Comparison of ENCODE assay signal across 36 cellular contexts in genomic region chr3:9846931-9847488, GRCh38. TPM values are rescaled to one million over a fixed set of nuclear protein-coding genes. Genes with fewer than 3 reads are reported as not detected.
"Had no signal": no experiment of that assay in that cellular context is flagged by ENCODE, and none has a peak within 500 bp of the region (broad histone marks: within the 10 kb centered on the region; RNA-seq: fewer than 3 reads in every experiment).

No MANE protein-coding gene starts in this region.

- ATAC-seq: activated CD4-positive, alpha-beta T cell treated with anti-CD3 and anti-CD28 coated beads for 36 hours; activated CD8-positive, alpha-beta memory T cell treated with anti-CD3 and anti-CD28 coated beads, Interleukin-2, amount 10 ng/mL, durations not matched to agents 7 days and 5 days; activated CD8-positive, alpha-beta T cell treated with anti-CD3 and anti-CD28 coated beads, Interleukin-2, amount 10 ng/mL, durations not matched to agents 7 days and 5 days; activated naive CD8-positive, alpha-beta T cell treated with anti-CD3 and anti-CD28 coated beads, Interleukin-2, amount 50 U/mL, for 24 hours; body of pancreas; gastroesophageal sphincter had no signal

- H3K9me3 ChIP-seq: adrenal gland, body of pancreas, colonic mucosa, esophagus squamous epithelium, gastroesophageal sphincter had no signal

- DNase-seq: activated CD4-positive, alpha-beta memory T cell treated with anti-CD3 and anti-CD28 coated beads for 36 hours; activated CD4-positive, alpha-beta T cell treated with anti-CD3 and anti-CD28 coated beads for 36 hours; activated CD4-positive, alpha-beta T cell treated with anti-CD3 and anti-CD28 coated beads, Interleukin-2, amount 10 ng/mL, durations not matched to agents 24 days and 14 days; activated CD4-positive, CD25-positive, alpha-beta regulatory T cell; activated CD4-positive, CD25-positive, alpha-beta regulatory T cell treated with anti-CD3 and anti-CD28 coated beads, Interleukin-2, amount 50 U/mL, for 72 hours; activated CD8-positive, alpha-beta memory T cell treated with anti-CD3 and anti-CD28 coated beads, Interleukin-2, amount 10 ng/mL, durations not matched to agents 7 days and 5 days; activated CD8-positive, alpha-beta memory T cell treated with anti-CD3 and anti-CD28 coated beads, Interleukin-2, amount 50 U/mL, for 4 hours; activated CD8-positive, alpha-beta T cell treated with anti-CD3 and anti-CD28 coated beads, Interleukin-2, amount 10 ng/mL, durations not matched to agents 7 days and 5 days; activated effector memory CD4-positive, alpha-beta T cell treated with anti-CD3 and anti-CD28 coated beads, Interleukin-2, amount 50 U/mL, for 16 hours; activated naive CD4-positive, alpha-beta T cell treated with anti-CD3 and anti-CD28 coated beads for 36 hours; activated naive CD8-positive, alpha-beta T cell treated with anti-CD3 and anti-CD28 coated beads for 36 hours; activated naive CD8-positive, alpha-beta T cell treated with anti-CD3 and anti-CD28 coated beads, Interleukin-2, amount 50 U/mL, for 24 hours; activated T-cell treated with anti-CD3 and anti-CD28 coated beads, Interleukin-2, amount 50 U/mL, for 1 hour; activated T-cell treated with anti-CD3 and anti-CD28 coated beads, Interleukin-2, amount 50 U/mL, for 48 hours; adrenal gland; amygdala; aorta; body of pancreas; caudate nucleus; cerebellar nuclear complex; colonic mucosa; effector CD8-positive, alpha-beta T cell; esophagus squamous epithelium; foreskin melanocyte; head of caudate nucleus; T-helper 2 cell had no signal

- H3K4me3 ChIP-seq: adrenal gland, body of pancreas, colonic mucosa, esophagus squamous epithelium, gastroesophageal sphincter had no signal

- H3K27me3 ChIP-seq: adrenal gland, body of pancreas, colonic mucosa, esophagus squamous epithelium, gastroesophageal sphincter had no signal

- H3K27ac ChIP-seq: adrenal gland, body of pancreas, colonic mucosa, epithelial cell of prostate, esophagus squamous epithelium, gastroesophageal sphincter had no signal

- H3K36me3 ChIP-seq: colonic mucosa had no signal

RNA-seq across cellular contexts. Expression of gene CIDEC, which starts 33.0 kb away (rescaled TPM):
- total RNA-seq: activated CD4-positive, alpha-beta memory T cell treated with anti-CD3 and anti-CD28 coated beads for 36 hours; activated CD4-positive, alpha-beta T cell treated with anti-CD3 and anti-CD28 coated beads for 36 hours; activated CD4-positive, alpha-beta T cell treated with anti-CD3 and anti-CD28 coated beads, Interleukin-2, amount 10 ng/mL, durations not matched to agents 24 days and 14 days; activated CD8-positive, alpha-beta memory T cell treated with anti-CD3 and anti-CD28 coated beads for 36 hours; activated CD8-positive, alpha-beta memory T cell treated with anti-CD3 and anti-CD28 coated beads, Interleukin-2, amount 10 ng/mL, durations not matched to agents 7 days and 5 days; activated CD8-positive, alpha-beta T cell treated with anti-CD3 and anti-CD28 coated beads, Interleukin-2, amount 10 ng/mL, durations not matched to agents 7 days and 5 days; activated naive CD4-positive, alpha-beta T cell treated with anti-CD3 and anti-CD28 coated beads for 36 hours; activated T-helper 1 cell treated with anti-CD3 and anti-CD28 coated beads, Interleukin-12 subunit alpha, Interleukin-12 subunit beta, Interleukin-2, Interleukin-4 antibody, amounts not matched to agents 30 ng/mL and 10 ng/mL and 1 ng/mL, durations not matched to agents 14 hours and 24 hours and 36 hours; activated T-helper 2 cell treated with anti-CD3 and anti-CD28 coated beads, Interferon-gamma antibody, Interleukin-2, Interleukin-4, amounts not matched to agents 10 μg/mL and 5 μg/mL and 100 μg/mL, durations not matched to agents 14 hours and 24 hours and 36 hours; dermis microvascular lymphatic vessel endothelial cell; endothelial cell of umbilical vein; esophagus squamous epithelium; fibroblast of villous mesenchyme; glomerular endothelial cell; T-helper 1 cell treated with Interleukin-12 subunit alpha and Interleukin-12 subunit beta and Interleukin-4 antibody, amounts not matched to agents 30 ng/mL and 1 ng/mL, for 36 hours had no signal
